In genomic region chr10:114914545-114914944, GRCh38 we compare ENCODE assay signal across 20 cellular contexts. TPM values are rescaled to one million over a fixed set of nuclear protein-coding genes. Genes with fewer than 3 reads are reported as not detected.
A peak's percentile ranks its signal among the peaks of the same experiment; 100 is the strongest.
DNase-seq lines count a peak whose midpoint lies in the region; ATAC-seq lines count a peak whose summit lies in the region.
"Had no signal": no experiment of that assay in that cellular context is flagged by ENCODE, and none has a peak within 500 bp of the region (broad histone marks: within the 10 kb centered on the region; RNA-seq: fewer than 3 reads in every experiment).

No MANE protein-coding gene starts in this region.

- no peaks in the 10 kb centered on the region for H3K9me3 Mint-ChIP-seq in activated CD8-positive, alpha-beta memory T cell treated with anti-CD3 and anti-CD28 coated beads, Interleukin-2, amount 10 ng/mL, durations not matched to agents 7 days and 5 days (ENCODE audit: low read depth)
- H3K9me3 Mint-ChIP-seq in activated T-helper 17 cell treated with anti-CD3 and anti-CD28 coated beads, Interleukin-2, amount 50 U/mL, for 72 hours, result no peaks in the 10 kb centered on the region
- H3K9me3 Mint-ChIP-seq in stimulated activated effector memory CD8-positive, alpha-beta T cell treated with anti-CD3 and anti-CD28 coated beads, Interleukin-12 subunit alpha, Interleukin-12 subunit beta, amount 100 ng/mL, for 72 hours, result no peaks in the 10 kb centered on the region
- no peaks in the 10 kb centered on the region for H3K9me3 Mint-ChIP-seq in CD8-positive, alpha-beta memory T cell
- H3K9me3 Mint-ChIP-seq: CD14-positive monocyte had no signal

- ATAC-seq in activated CD8-positive, alpha-beta memory T cell treated with anti-CD3 and anti-CD28 coated beads, Interleukin-2, amount 10 ng/mL, durations not matched to agents 7 days and 5 days, result peak; percentile 50
- peak; percentile 33 for ATAC-seq in GM21367 (IDR thresholded peaks at IDR 0.05; ENCODE audit: unreplicated experiment)
- peak; percentile 61 for ATAC-seq in activated T-helper 17 cell treated with anti-CD3 and anti-CD28 coated beads, Interleukin-2, amount 50 U/mL, for 72 hours (replicated peaks)
- ATAC-seq in stimulated activated effector memory CD8-positive, alpha-beta T cell treated with anti-CD3 and anti-CD28 coated beads, Interleukin-12 subunit alpha, Interleukin-12 subunit beta, amount 100 ng/mL, for 72 hours, result peak; percentile 74

- no peaks in the 10 kb centered on the region for H3K4me1 ChIP-seq in CD8-positive, alpha-beta memory T cell (ENCODE audit: insufficient read depth, low read length)
- H3K4me1 ChIP-seq: Caco-2 had no signal

- CTCF ChIA-PET in activated CD8-positive, alpha-beta memory T cell treated with anti-CD3 and anti-CD28 coated beads, Interleukin-2, amount 10 ng/mL, durations not matched to agents 7 days and 5 days (lab: Charles Lee), result interaction anchor here (0.7 to 1.7 kb wide), 5 partner anchors 9 to 93 kb away, joined by 3 to 5 read pairs (median 4); partner anchors contain the start of genes FHIP2A and TRUB1
- CTCF ChIA-PET in CD8-positive, alpha-beta memory T cell (lab: Charles Lee), result interaction anchor here (1.5 kb wide), 1 partner anchor 9 kb away, joined by 6 read pairs; no protein-coding TSS in a partner anchor

- H3K4me1 Mint-ChIP-seq in activated CD8-positive, alpha-beta memory T cell treated with anti-CD3 and anti-CD28 coated beads, Interleukin-2, amount 10 ng/mL, durations not matched to agents 7 days and 5 days, result peaks cover 56% of the 10 kb centered on the region
- H3K4me1 Mint-ChIP-seq in activated T-helper 17 cell treated with anti-CD3 and anti-CD28 coated beads, Interleukin-2, amount 50 U/mL, for 72 hours, result peaks cover 6% of the 10 kb centered on the region
- H3K4me1 Mint-ChIP-seq in stimulated activated effector memory CD8-positive, alpha-beta T cell treated with anti-CD3 and anti-CD28 coated beads, Interleukin-12 subunit alpha, Interleukin-12 subunit beta, amount 100 ng/mL, for 72 hours, result peaks cover 10% of the 10 kb centered on the region
- no peaks in the 10 kb centered on the region for H3K4me1 Mint-ChIP-seq in CD8-positive, alpha-beta memory T cell
- H3K4me1 Mint-ChIP-seq: CD14-positive monocyte had no signal

- H3K9me3 ChIP-seq in CD8-positive, alpha-beta memory T cell (ENCODE audit: low read length), result no peaks in the 10 kb centered on the region
- H3K9me3 ChIP-seq: Caco-2 had no signal

- H3K27ac Mint-ChIP-seq in activated CD8-positive, alpha-beta memory T cell treated with anti-CD3 and anti-CD28 coated beads, Interleukin-2, amount 10 ng/mL, durations not matched to agents 7 days and 5 days, result peak overlapping the region; percentile 83
- peak overlapping the region; percentile 64 for H3K27ac Mint-ChIP-seq in activated T-helper 17 cell treated with anti-CD3 and anti-CD28 coated beads, Interleukin-2, amount 50 U/mL, for 72 hours
- H3K27ac Mint-ChIP-seq in stimulated activated effector memory CD8-positive, alpha-beta T cell treated with anti-CD3 and anti-CD28 coated beads, Interleukin-12 subunit alpha, Interleukin-12 subunit beta, amount 100 ng/mL, for 72 hours, result peak overlapping the region; percentile 65
- H3K27ac Mint-ChIP-seq in CD8-positive, alpha-beta memory T cell, result no peak overlapping the region

- peaks cover 6% of the 10 kb centered on the region for H3K36me3 Mint-ChIP-seq in activated CD8-positive, alpha-beta memory T cell treated with anti-CD3 and anti-CD28 coated beads, Interleukin-2, amount 10 ng/mL, durations not matched to agents 7 days and 5 days
- H3K36me3 Mint-ChIP-seq in activated T-helper 17 cell treated with anti-CD3 and anti-CD28 coated beads, Interleukin-2, amount 50 U/mL, for 72 hours (ENCODE audit: low read depth), result no peaks in the 10 kb centered on the region
- H3K36me3 Mint-ChIP-seq in stimulated activated effector memory CD8-positive, alpha-beta T cell treated with anti-CD3 and anti-CD28 coated beads, Interleukin-12 subunit alpha, Interleukin-12 subunit beta, amount 100 ng/mL, for 72 hours, result no peaks in the 10 kb centered on the region
- H3K36me3 Mint-ChIP-seq in CD8-positive, alpha-beta memory T cell, result peaks cover 0 to 2% (median 0%) of the 10 kb centered on the region in 3 donors
- H3K36me3 Mint-ChIP-seq: CD14-positive monocyte had no signal

- no peak overlapping the region for H3K4me3 ChIP-seq in CD8-positive, alpha-beta memory T cell (ENCODE audit: low read length)

- H3K27me3 ChIP-seq in CD8-positive, alpha-beta memory T cell (ENCODE audit: insufficient read depth, low read length, poor library complexity, severe bottlenecking), result no peaks in the 10 kb centered on the region

- H3K4me3 Mint-ChIP-seq in activated CD8-positive, alpha-beta memory T cell treated with anti-CD3 and anti-CD28 coated beads, Interleukin-2, amount 10 ng/mL, durations not matched to agents 7 days and 5 days, result peak overlapping the region; percentile 38
- peak overlapping the region; percentile 47 for H3K4me3 Mint-ChIP-seq in activated T-helper 17 cell treated with anti-CD3 and anti-CD28 coated beads, Interleukin-2, amount 50 U/mL, for 72 hours
- H3K4me3 Mint-ChIP-seq in stimulated activated effector memory CD8-positive, alpha-beta T cell treated with anti-CD3 and anti-CD28 coated beads, Interleukin-12 subunit alpha, Interleukin-12 subunit beta, amount 100 ng/mL, for 72 hours, result peak overlapping the region; percentile 26
- no peak overlapping the region for H3K4me3 Mint-ChIP-seq in CD8-positive, alpha-beta memory T cell
- H3K4me3 Mint-ChIP-seq: CD14-positive monocyte, H9 had no signal

- POLR2A ChIA-PET in CD8-positive, alpha-beta memory T cell (lab: Charles Lee), result no interaction called here

- no peaks in the 10 kb centered on the region for H3K27me3 Mint-ChIP-seq in activated CD8-positive, alpha-beta memory T cell treated with anti-CD3 and anti-CD28 coated beads, Interleukin-2, amount 10 ng/mL, durations not matched to agents 7 days and 5 days
- peaks cover 4% of the 10 kb centered on the region for H3K27me3 Mint-ChIP-seq in activated T-helper 17 cell treated with anti-CD3 and anti-CD28 coated beads, Interleukin-2, amount 50 U/mL, for 72 hours
- H3K27me3 Mint-ChIP-seq in CD8-positive, alpha-beta memory T cell, result peaks cover 0 to 6% of the 10 kb centered on the region in 2 donors

- no peak for DNase-seq in activated CD8-positive, alpha-beta memory T cell treated with anti-CD3 and anti-CD28 coated beads, Interleukin-2, amount 10 ng/mL, durations not matched to agents 7 days and 5 days
- DNase-seq in activated CD8-positive, alpha-beta memory T cell treated with anti-CD3 and anti-CD28 coated beads, Interleukin-2, amount 50 U/mL, for 48 hours, result no peak
- DNase-seq in stimulated activated effector memory CD8-positive, alpha-beta T cell treated with anti-CD3 and anti-CD28 coated beads, Interleukin-12 subunit alpha, Interleukin-12 subunit beta, amount 100 ng/mL, for 72 hours (ENCODE audit: low spot score in 2 of 2), result no peak
- DNase-seq in CD8-positive, alpha-beta memory T cell, result no peak
- DNase-seq in NCI-H1436 treated with DMSO at 0.1 percent for 48 hours (lab: John Stamatoyannopoulos, UW), result no peak
- DNase-seq: AML-193; Caco-2; DMS153; H9; NCI-H1930; NCI-H2171; NCI-H446 treated with DMSO at 0.1 percent for 48 hours; NK-92 treated with Interleukin-12 subunit alpha and Interleukin-12 subunit beta, amount 100 ng/mL, for 24 hours; OCI-M1; RPMI8226; SIG-M5 had no signal

- no peaks in the 10 kb centered on the region for H3K36me3 ChIP-seq in CD8-positive, alpha-beta memory T cell (ENCODE audit: insufficient read depth, low read length)

- no peak overlapping the region for H3K27ac ChIP-seq in CD8-positive, alpha-beta memory T cell (ENCODE audit: low read depth, low read length)
- H3K27ac ChIP-seq: HL-60 had no signal

RNA-seq across cellular contexts. Expression of gene TRUB1, which starts 23.4 kb away (rescaled TPM):
- total RNA-seq in activated CD8-positive, alpha-beta memory T cell treated with anti-CD3 and anti-CD28 coated beads, Interleukin-2, amount 10 ng/mL, durations not matched to agents 7 days and 5 days, result 10 to 100 TPM; 16.3 to 22.6 TPM
- total RNA-seq in activated T-helper 17 cell treated with anti-CD3 and anti-CD28 coated beads, Interleukin-2, amount 50 U/mL, for 72 hours, result 10 to 100 TPM; 13.4 to 19.8 TPM
- 10 to 100 TPM; 15.7 to 20.0 TPM for total RNA-seq in CD8-positive, alpha-beta memory T cell
- polyA plus RNA-seq in CD8-positive, alpha-beta memory T cell, result 10.2 TPM

Comparison
In these comparisons a context has a peak if more than half of its experiments do, and no peak if none do; other contexts are left out.
1. H3K27ac Mint-ChIP-seq: peak in activated CD8-positive, alpha-beta memory T cell treated with anti-CD3 and anti-CD28 coated beads, Interleukin-2, amount 10 ng/mL, durations not matched to agents 7 days and 5 days (single experiment), activated T-helper 17 cell treated with anti-CD3 and anti-CD28 coated beads, Interleukin-2, amount 50 U/mL, for 72 hours (single experiment) and stimulated activated effector memory CD8-positive, alpha-beta T cell treated with anti-CD3 and anti-CD28 coated beads, Interleukin-12 subunit alpha, Interleukin-12 subunit beta, amount 100 ng/mL, for 72 hours (single experiment); none in CD8-positive, alpha-beta memory T cell (0 of 8).
2. H3K4me3 Mint-ChIP-seq: peak in activated CD8-positive, alpha-beta memory T cell treated with anti-CD3 and anti-CD28 coated beads, Interleukin-2, amount 10 ng/mL, durations not matched to agents 7 days and 5 days (single experiment), activated T-helper 17 cell treated with anti-CD3 and anti-CD28 coated beads, Interleukin-2, amount 50 U/mL, for 72 hours (single experiment) and stimulated activated effector memory CD8-positive, alpha-beta T cell treated with anti-CD3 and anti-CD28 coated beads, Interleukin-12 subunit alpha, Interleukin-12 subunit beta, amount 100 ng/mL, for 72 hours (single experiment); none in CD8-positive, alpha-beta memory T cell (0 of 7).
3. Peak in every context shown above with its lines, with median percentiles within 50 percentile points of each other: ATAC-seq.